In the genomic region with DNA sequence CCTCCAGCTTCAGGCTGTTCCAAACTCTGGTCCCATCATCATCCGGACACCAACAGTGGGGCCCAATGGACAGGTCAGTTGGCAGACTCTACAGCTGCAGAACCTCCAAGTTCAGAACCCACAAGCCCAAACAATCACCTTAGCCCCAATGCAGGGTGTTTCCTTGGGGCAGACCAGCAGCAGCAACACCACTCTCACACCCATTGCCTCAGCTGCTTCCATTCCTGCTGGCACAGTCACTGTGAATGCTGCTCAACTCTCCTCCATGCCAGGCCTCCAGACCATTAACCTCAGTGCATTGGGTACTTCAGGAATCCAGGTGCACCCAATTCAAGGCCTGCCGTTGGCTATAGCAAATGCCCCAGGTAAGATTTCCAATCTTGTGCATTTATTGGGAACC, we compare ENCODE assay signal across 11 cellular contexts. TPM values are rescaled to one million over a fixed set of nuclear protein-coding genes. Genes with fewer than 3 reads are reported as not detected.
DNase-seq lines count a peak whose midpoint lies in the region; TF ChIP-seq lines count a peak whose summit lies in the region.
"Had no signal": no experiment of that assay in that cellular context is flagged by ENCODE, and none has a peak within 500 bp of the region (broad histone marks: within the 10 kb centered on the region; RNA-seq: fewer than 3 reads in every experiment).

No MANE protein-coding gene starts in this region.

- peak overlapping the region; percentile 93 to 97 (median 95) for H3K4me3 Mint-ChIP-seq in nephron

- peak overlapping the region; percentile 86 to 99 (median 96) for H3K27ac Mint-ChIP-seq in nephron

- H3K4me2 ChIP-seq in BLaER1 (peak overlapping the region; percentile 90), Karpas-422 (ENCODE audit: low read depth, low read length, poor library complexity, severe bottlenecking) (peak overlapping the region; percentile 4)

- H3K27me3 ChIP-seq in BLaER1 (no peaks in the 10 kb centered on the region), Karpas-422 (ENCODE audit: low read length) (no peaks in the 10 kb centered on the region), dorsolateral prefrontal cortex (no peaks in the 10 kb centered on the region)

- no peaks in the 10 kb centered on the region for H3K9me2 ChIP-seq in Karpas-422 (replicated peaks; ENCODE audit: insufficient read depth, low read length)

- H3K4me3 ChIP-seq in BLaER1 (peak overlapping the region; percentile 50), Karpas-422 (ENCODE audit: low read length) (no peak overlapping the region), dorsolateral prefrontal cortex (peak overlapping the region in 45 of 59 donors; percentile 1 to 75 (median 29))

- H3K27ac ChIP-seq in BLaER1 (no peak overlapping the region), Karpas-422 (ENCODE audit: low read length) (no peak overlapping the region), dorsolateral prefrontal cortex (peak overlapping the region in 9 of 59 donors; percentile 10 to 95 (median 18))

- H4K20me1 ChIP-seq in BLaER1 = peaks cover 75% of the 10 kb centered on the region
- H4K20me1 ChIP-seq in Karpas-422 (ENCODE audit: insufficient read depth, low read depth, low read length) = no peaks in the 10 kb centered on the region

- peaks cover 64% of the 10 kb centered on the region for H3K36me3 ChIP-seq in BLaER1
- H3K36me3 ChIP-seq in Karpas-422 (ENCODE audit: insufficient read depth, low read length) = peaks cover 12% of the 10 kb centered on the region

- H3K27me3 Mint-ChIP-seq in nephron (ENCODE audit: low read depth) = no peaks in the 10 kb centered on the region

- H3K36me3 Mint-ChIP-seq in nephron (ENCODE audit: low read depth) = peaks cover 46% of the 10 kb centered on the region

- H3K4me1 ChIP-seq in BLaER1 (peaks cover 84% of the 10 kb centered on the region), Karpas-422 (ENCODE audit: low read length) (peaks cover 62% of the 10 kb centered on the region)

- no peaks in the 10 kb centered on the region for H3K9me3 ChIP-seq in BLaER1
- no peaks in the 10 kb centered on the region for H3K9me3 ChIP-seq in Karpas-422 (ENCODE audit: low read length)

- DNase-seq in Karpas-422 (no peak), dorsolateral prefrontal cortex (no peak), NCI-H1417 treated with DMSO at 0.1 percent for 48 hours (lab: John Stamatoyannopoulos, UW) (no peak), D341Med (ENCODE audit: low spot score) (no peak), dermis blood vessel endothelial cell (no peak)
- DNase-seq in activated CD4-positive, CD25-positive, alpha-beta regulatory T cell (lab: John Stamatoyannopoulos, UW) = no peak
- DNase-seq: NCI-H524 treated with DMSO at 0.1 percent for 48 hours; stimulated activated CD8-positive, alpha-beta memory T cell treated with anti-CD3 and anti-CD28 coated beads, Interleukin-4, amount 100 ng/mL, for 48 hours had no signal

- H2AFZ ChIP-seq in Karpas-422 (ENCODE audit: low read length) = no peak overlapping the region

- intact Hi-C loops in dorsolateral prefrontal cortex (cut with DNase I) = no loop called here

- H3K9me3 Mint-ChIP-seq in nephron = no peaks in the 10 kb centered on the region

- TF ChIP-seq CTCF in dorsolateral prefrontal cortex (IDR thresholded peaks at IDR 0.05 in 54 of 56, conservative IDR thresholded peaks at IDR 0.05 in 2 of 56; ENCODE audit: low read depth in 1 of 56, partially characterized antibody in 56 of 56) = no peak
- no peak for TF ChIP-seq CTCF in nephron (IDR thresholded peaks at IDR 0.05; ENCODE audit: unreplicated experiment in 3 of 3)

- peaks cover 44% of the 10 kb centered on the region for H3K4me1 Mint-ChIP-seq in nephron

- peaks cover 64% of the 10 kb centered on the region for H3K79me2 ChIP-seq in Karpas-422 (ENCODE audit: low read length)

- H3K9ac ChIP-seq in BLaER1 (peak overlapping the region; percentile 36; the same call in 1 of the 2 replicates), Karpas-422 (ENCODE audit: low read length) (peak overlapping the region; percentile 5; the same call in 1 of the 2 replicates)

RNA-seq across cellular contexts. Expression of a gene that starts 3.3 kb away (rescaled TPM):
- total RNA-seq in Karpas-422 (2014; rRNA removed; shearing (Covaris generic); ENCODE audit: low replicate concordance) = 29.9 and 36.5 TPM in 2 replicates
- total RNA-seq in dorsolateral prefrontal cortex (10 to 100 TPM; 22.5 to 63.4 (median 36.0) TPM), dermis blood vessel endothelial cell (32.7 and 47.1 TPM in 2 replicates)

RNA-seq across cellular contexts. Expression of a gene that starts 40.4 kb away (rescaled TPM):
- total RNA-seq in Karpas-422 (2014; rRNA removed; shearing (Covaris generic); ENCODE audit: low replicate concordance) = not detected in 2 replicates
- total RNA-seq in dorsolateral prefrontal cortex = 1 to 10 TPM in 1 of 120 experiments, under 1 TPM in 2, not detected in 117; 0.31 to 1.1 (median 0.55) TPM
- total RNA-seq in dermis blood vessel endothelial cell = not detected in 2 replicates

RNA-seq across cellular contexts. Expression of a gene that starts 47.1 kb away (rescaled TPM):
- not detected in 2 replicates for total RNA-seq in Karpas-422 (2014; rRNA removed; shearing (Covaris generic); ENCODE audit: low replicate concordance)
- total RNA-seq in dorsolateral prefrontal cortex = 1 to 10 TPM in 15 of 120 experiments, under 1 TPM in 87, not detected in 18; 0.11 to 1.9 (median 0.54) TPM
- not detected in 2 replicates for total RNA-seq in dermis blood vessel endothelial cell
- total RNA-seq: liver had no signal

RNA-seq across cellular contexts. Expression of a gene that starts 58.3 kb away (rescaled TPM):
- 112 and 139 TPM in 2 replicates for total RNA-seq in Karpas-422 (2014; rRNA removed; shearing (Covaris generic); ENCODE audit: low replicate concordance)
- total RNA-seq in dorsolateral prefrontal cortex = 100 to 1,000 TPM in 41 of 120 experiments, 10 to 100 TPM in 79; 52.9 to 141 (median 93.1) TPM
- total RNA-seq in dermis blood vessel endothelial cell = 12.6 and 18.0 TPM in 2 replicates
